1 cellular context compared by ENCODE assay signal in genomic region chr20:1121439-1121838, GRCh38.
TF ChIP-seq lines count a peak whose summit lies in the region.

No MANE protein-coding gene starts in this region.

TF ChIP-seq in HEK293, 187 proteins besides CTCF, POLR2A, EP300 and RAD21 (continued from another document):
- TF ChIP-seq PRDM1 (tag by site-specific recombination; IDR thresholded peaks at IDR 0.05): 0 out of 2 replicates have a peak, but pooled peaks have one; percentile 26
- no peak for TF ChIP-seq ZNF174 (tag by site-specific recombination; IDR thresholded peaks at IDR 0.05)
